Comparison of ENCODE assay signal across 13 cellular contexts in genomic region chr10:124997791-124998623, GRCh38. TPM values are rescaled to one million over a fixed set of nuclear protein-coding genes. Genes with fewer than 3 reads are reported as not detected.
DNase-seq lines count a peak whose midpoint lies in the region; ATAC-seq and TF ChIP-seq lines count a peak whose summit lies in the region.
"Had no signal": no experiment of that assay in that cellular context is flagged by ENCODE, and none has a peak within 500 bp of the region (broad histone marks: within the 10 kb centered on the region; RNA-seq: fewer than 3 reads in every experiment).

No MANE protein-coding gene starts in this region.

- H3K4me1 ChIP-seq in GM23338 (ENCODE audit: insufficient read depth) (no peaks in the 10 kb centered on the region; the same call in 1 of the 2 replicates), endodermal cell (ENCODE audit: control insufficient read depth, insufficient read depth, low read length) (no peaks in the 10 kb centered on the region), esophagus squamous epithelium (peaks cover 0 to 42% (median 30%) of the 10 kb centered on the region in 3 donors)

- no peak for TF ChIP-seq POLR2A in esophagus squamous epithelium (IDR thresholded peaks at IDR 0.05)

- TF ChIP-seq CTCF in GM23338 (conservative IDR thresholded peaks at IDR 0.05; ENCODE audit: low read depth in 2 of 2) (no peak), endodermal cell (conservative IDR thresholded peaks at IDR 0.05) (no peak), esophagus squamous epithelium (IDR thresholded peaks at IDR 0.05) (no peak)

- H3K9me3 Mint-ChIP-seq in GM23338 (peaks cover 3% of the 10 kb centered on the region; the same call in 2 of the 3 replicates), endodermal cell (no peaks in the 10 kb centered on the region)

- H3K27ac Mint-ChIP-seq in GM23338 (no peak overlapping the region; the same call in 1 of the 2 replicates), endodermal cell (no peak overlapping the region)

- H3K36me3 Mint-ChIP-seq in GM23338 (ENCODE audit: low read depth) (peaks cover 99% of the 10 kb centered on the region), endodermal cell (ENCODE audit: low read depth) (peaks cover 62% of the 10 kb centered on the region)

- H3K4me3 Mint-ChIP-seq in GM23338: no peak overlapping the region
- no peak overlapping the region for H3K4me3 Mint-ChIP-seq in endodermal cell

- H3K27me3 Mint-ChIP-seq in GM23338 (ENCODE audit: insufficient read depth, low read depth, poor library complexity): peaks cover 73% of the 10 kb centered on the region
- H3K27me3 Mint-ChIP-seq in endodermal cell (ENCODE audit: insufficient read depth): no peaks in the 10 kb centered on the region

- no peak overlapping the region for H2AFZ ChIP-seq in GM23338

- no peak overlapping the region for H3K9ac ChIP-seq in endodermal cell (ENCODE audit: extremely low read depth, low read length, poor library complexity, severe bottlenecking)

- H3K27ac ChIP-seq in GM23338 (ENCODE audit: low read depth) (peak overlapping the region; percentile 39; the same call in 1 of the 2 replicates), endodermal cell (ENCODE audit: low read depth, low read length) (no peak overlapping the region), esophagus squamous epithelium (no peak overlapping the region)

- H3K4me2 ChIP-seq in GM23338: no peak overlapping the region

- intact Hi-C loops in posterior vena cava (cut with DNase I) (no loop called here), esophagus squamous epithelium (cut with DNase I) (loop anchor here (5.0 kb wide), 1 partner anchor 54 kb away; no protein-coding TSS in a partner anchor)

- H3K4me1 Mint-ChIP-seq in GM23338 (peaks cover 2% of the 10 kb centered on the region; the same call in 1 of the 3 replicates), endodermal cell (no peaks in the 10 kb centered on the region)

- H3K27me3 ChIP-seq in GM23338 (ENCODE audit: insufficient read depth): no peaks in the 10 kb centered on the region
- no peaks in the 10 kb centered on the region for H3K27me3 ChIP-seq in endodermal cell (ENCODE audit: control insufficient read depth, insufficient read depth, low read length, poor library complexity, severe bottlenecking)
- H3K27me3 ChIP-seq in esophagus squamous epithelium: no peaks in the 10 kb centered on the region

- peaks cover 29% of the 10 kb centered on the region; the same call in 1 of the 2 replicates for H4K20me1 ChIP-seq in GM23338 (replicated peaks; ENCODE audit: insufficient read depth)

- WGBS in endodermal cell (ENCODE audit: insufficient coverage in 1 of 2, insufficient read length in 1 of 2), 2 experiments: 93 to 96% methylated on average over 16 to 35 of the region's 35 CpGs
- 63% methylated on average over 14 of the region's 35 CpGs; no CpG with 5 or more reads in 1 of the 2 donors for WGBS in esophagus squamous epithelium, 2 donors

- H3K4me3 ChIP-seq in GM23338 (no peak overlapping the region), endodermal cell (ENCODE audit: low read length) (no peak overlapping the region), esophagus squamous epithelium (no peak overlapping the region)

- in situ Hi-C loops in G401 (cut with HindIII; ENCODE audit: low sequenced_read_pairs): no loop called here

- peak; percentile 59 for DNase-seq in G401 (ENCODE audit: low spot score)
- DNase-seq in GM23338 (ENCODE audit: low spot score): no peak
- peak; percentile 32 for DNase-seq in endodermal cell
- DNase-seq in posterior vena cava (ENCODE audit: low spot score): peak; percentile 80
- DNase-seq in esophagus squamous epithelium (lab: John Stamatoyannopoulos, UW): no peak
- DNase-seq in NCI-H146 treated with DMSO at 0.1 percent for 48 hours (lab: John Stamatoyannopoulos, UW; ENCODE audit: unreplicated experiment): no peak
- no peak for DNase-seq in anterior cingulate cortex (lab: John Stamatoyannopoulos, UW)
- DNase-seq: activated naive CD4-positive, alpha-beta T cell treated with anti-CD3 and anti-CD28 coated beads, Interleukin-2, amount 50 U/mL, for 16 hours; DMS153; NCI-H2171; stimulated activated CD4-positive, alpha-beta T cell treated with anti-CD3 and anti-CD28 coated beads, Interleukin-15, amount 100 ng/mL, for 24 hours had no signal

- H3K36me3 ChIP-seq in GM23338 (ENCODE audit: insufficient read depth) (peaks cover 19% of the 10 kb centered on the region), endodermal cell (ENCODE audit: control insufficient read depth, insufficient read depth, low read length) (peaks cover 43% of the 10 kb centered on the region), esophagus squamous epithelium (peaks cover 36 to 100% (median 41%) of the 10 kb centered on the region in 3 donors)

- no peaks in the 10 kb centered on the region for H3K9me3 ChIP-seq in endodermal cell (ENCODE audit: control insufficient read depth, low read length)
- no peaks in the 10 kb centered on the region for H3K9me3 ChIP-seq in esophagus squamous epithelium

- H3F3A ChIP-seq in GM23338 (replicated peaks; ENCODE audit: low read depth): peaks cover 31% of the 10 kb centered on the region

- no peak for ATAC-seq in GM23338
- no peak for ATAC-seq in GM21737 (IDR thresholded peaks at IDR 0.05; ENCODE audit: unreplicated experiment)
- ATAC-seq: esophagus mucosa had no signal

- H3K79me2 ChIP-seq in GM23338 (replicated peaks; ENCODE audit: insufficient read depth): peaks cover 3% of the 10 kb centered on the region

- H3K9me2 ChIP-seq in GM23338 (ENCODE audit: insufficient read depth): no peaks in the 10 kb centered on the region

TF ChIP-seq in GM23338, 12 proteins besides CTCF, POLR2A, EP300 and RAD21 (continues in another document):
- TF ChIP-seq STAT1 (IDR thresholded peaks at IDR 0.05; ENCODE audit: unreplicated experiment) (no peak), EZH2 (IDR thresholded peaks at IDR 0.05; ENCODE audit: low read depth, unreplicated experiment) (no peak), CREB1 (CRISPR knock-in tag; IDR thresholded peaks at IDR 0.05; ENCODE audit: low read depth) (no peak), ZNF114 (CRISPR knock-in tag; IDR thresholded peaks at IDR 0.05) (no peak), ZNF331 (CRISPR knock-in tag; IDR thresholded peaks at IDR 0.05; ENCODE audit: low read depth) (no peak), POLR2AphosphoS5 (IDR thresholded peaks at IDR 0.05; ENCODE audit: low read depth) (no peak), JUNB (IDR thresholded peaks at IDR 0.05; ENCODE audit: unreplicated experiment) (no peak)
- TF ChIP-seq, protein P1, sequence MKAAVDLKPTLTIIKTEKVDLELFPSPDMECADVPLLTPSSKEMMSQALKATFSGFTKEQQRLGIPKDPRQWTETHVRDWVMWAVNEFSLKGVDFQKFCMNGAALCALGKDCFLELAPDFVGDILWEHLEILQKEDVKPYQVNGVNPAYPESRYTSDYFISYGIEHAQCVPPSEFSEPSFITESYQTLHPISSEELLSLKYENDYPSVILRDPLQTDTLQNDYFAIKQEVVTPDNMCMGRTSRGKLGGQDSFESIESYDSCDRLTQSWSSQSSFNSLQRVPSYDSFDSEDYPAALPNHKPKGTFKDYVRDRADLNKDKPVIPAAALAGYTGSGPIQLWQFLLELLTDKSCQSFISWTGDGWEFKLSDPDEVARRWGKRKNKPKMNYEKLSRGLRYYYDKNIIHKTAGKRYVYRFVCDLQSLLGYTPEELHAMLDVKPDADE (IDR thresholded peaks at IDR 0.05): no peak
- TF ChIP-seq, protein P2, sequence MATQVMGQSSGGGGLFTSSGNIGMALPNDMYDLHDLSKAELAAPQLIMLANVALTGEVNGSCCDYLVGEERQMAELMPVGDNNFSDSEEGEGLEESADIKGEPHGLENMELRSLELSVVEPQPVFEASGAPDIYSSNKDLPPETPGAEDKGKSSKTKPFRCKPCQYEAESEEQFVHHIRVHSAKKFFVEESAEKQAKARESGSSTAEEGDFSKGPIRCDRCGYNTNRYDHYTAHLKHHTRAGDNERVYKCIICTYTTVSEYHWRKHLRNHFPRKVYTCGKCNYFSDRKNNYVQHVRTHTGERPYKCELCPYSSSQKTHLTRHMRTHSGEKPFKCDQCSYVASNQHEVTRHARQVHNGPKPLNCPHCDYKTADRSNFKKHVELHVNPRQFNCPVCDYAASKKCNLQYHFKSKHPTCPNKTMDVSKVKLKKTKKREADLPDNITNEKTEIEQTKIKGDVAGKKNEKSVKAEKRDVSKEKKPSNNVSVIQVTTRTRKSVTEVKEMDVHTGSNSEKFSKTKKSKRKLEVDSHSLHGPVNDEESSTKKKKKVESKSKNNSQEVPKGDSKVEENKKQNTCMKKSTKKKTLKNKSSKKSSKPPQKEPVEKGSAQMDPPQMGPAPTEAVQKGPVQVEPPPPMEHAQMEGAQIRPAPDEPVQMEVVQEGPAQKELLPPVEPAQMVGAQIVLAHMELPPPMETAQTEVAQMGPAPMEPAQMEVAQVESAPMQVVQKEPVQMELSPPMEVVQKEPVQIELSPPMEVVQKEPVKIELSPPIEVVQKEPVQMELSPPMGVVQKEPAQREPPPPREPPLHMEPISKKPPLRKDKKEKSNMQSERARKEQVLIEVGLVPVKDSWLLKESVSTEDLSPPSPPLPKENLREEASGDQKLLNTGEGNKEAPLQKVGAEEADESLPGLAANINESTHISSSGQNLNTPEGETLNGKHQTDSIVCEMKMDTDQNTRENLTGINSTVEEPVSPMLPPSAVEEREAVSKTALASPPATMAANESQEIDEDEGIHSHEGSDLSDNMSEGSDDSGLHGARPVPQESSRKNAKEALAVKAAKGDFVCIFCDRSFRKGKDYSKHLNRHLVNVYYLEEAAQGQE (IDR thresholded peaks at IDR 0.05; ENCODE audit: unreplicated experiment): no peak

RNA-seq across cellular contexts. Expression of gene ZRANB1, which starts 56.1 kb away (rescaled TPM):
- 15.0 and 17.3 TPM in 2 replicates for total RNA-seq in G401 (2014; rRNA removed; shearing (Covaris generic))
- total RNA-seq in GM23338 (2014; rRNA removed; shearing (Covaris generic)): 26.7 and 27.8 TPM in 2 replicates
- polyA plus RNA-seq in GM23338 (2016; fragmentation: Nextera tagmentation; extraction: Ambion mirVana): 2.6 and 4.2 TPM in 2 replicates
- total RNA-seq in endodermal cell (10 to 100 TPM; 26.0 to 26.9 TPM), posterior vena cava (10 to 100 TPM; 19.8 to 26.9 TPM), esophagus squamous epithelium (10 to 100 TPM; 11.7 to 25.2 (median 17.4) TPM)
- 21.1 TPM for polyA plus RNA-seq in endodermal cell (2013, experiment 1 of 2)
- polyA plus RNA-seq in endodermal cell (2013, experiment 2 of 2): 19.0 TPM

Comparison
In these comparisons a context has a peak if more than half of its experiments do, and no peak if none do; other contexts are left out.
1. DNase-seq: peak in G401 (single experiment), endodermal cell (single experiment) and posterior vena cava (single experiment); none in GM23338 (single experiment), esophagus squamous epithelium (single experiment), NCI-H146 treated with DMSO at 0.1 percent for 48 hours (single experiment) and anterior cingulate cortex (0 of 58).